Comparison of ENCODE assay signal across 13 cellular contexts in the genomic region with DNA sequence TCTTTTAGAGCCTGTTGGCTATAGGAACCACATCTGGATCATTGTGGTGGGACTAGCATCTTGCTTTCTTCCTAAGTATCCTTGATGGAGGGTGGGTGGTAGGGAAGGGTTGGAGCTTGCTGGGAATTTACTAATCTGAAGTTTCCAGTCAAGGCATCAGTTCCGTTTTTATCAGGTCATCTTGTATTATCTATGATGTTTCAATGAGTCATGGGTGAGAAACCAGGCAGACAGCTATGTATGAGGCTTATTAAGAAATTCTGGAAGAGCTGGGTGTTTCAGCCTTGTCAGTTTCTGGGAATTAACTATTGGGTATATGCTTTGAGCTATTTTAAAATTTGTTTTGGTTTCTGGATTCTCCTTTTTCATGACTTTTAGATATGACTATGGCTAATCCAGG. TPM values are rescaled to one million over a fixed set of nuclear protein-coding genes. Genes with fewer than 3 reads are reported as not detected.
DNase-seq lines count a peak whose midpoint lies in the region; TF ChIP-seq lines count a peak whose summit lies in the region.
"Had no signal": no experiment of that assay in that cellular context is flagged by ENCODE, and none has a peak within 500 bp of the region (broad histone marks: within the 10 kb centered on the region; RNA-seq: fewer than 3 reads in every experiment).

No MANE protein-coding gene starts in this region.

- no peak for DNase-seq in activated T-cell treated with anti-CD3 and anti-CD28 coated beads, Interleukin-2, amount 50 U/mL, for 24 hours
- DNase-seq in activated T-cell treated with anti-CD3 and anti-CD28 coated beads, Interleukin-2, amount 50 U/mL, for 1 hour: no peak
- DNase-seq in PC-9 (peak in 1 of 2 experiments; percentile 81), dermis blood vessel endothelial cell (peak; percentile 19), activated gamma-delta T cell treated with Interleukin-2 at 50 U/mL for 16 hours (no peak), middle frontal gyrus (ENCODE audit: extremely low spot score, low spot score) (no peak), NCI-H2196 treated with DMSO at 0.1 percent for 48 hours (lab: John Stamatoyannopoulos, UW; ENCODE audit: unreplicated experiment) (no peak)
- DNase-seq: AML-193; NCI-H2029; pancreas; stimulated activated CD4-positive, alpha-beta T cell treated with anti-CD3 and anti-CD28 coated beads, Interleukin-1b, Interleukin-23, amount 100 ng/mL, for 48 hours; stomach had no signal

- H3K4me1 ChIP-seq in PC-9 (replicated peaks; ENCODE audit: insufficient read depth): peaks cover 25% of the 10 kb centered on the region
- H3K4me1 ChIP-seq: pancreas, stomach had no signal

- no peaks in the 10 kb centered on the region; the same call in 1 of the 2 replicates for H3K79me2 ChIP-seq in PC-9 (ENCODE audit: low read depth)

- H3K27me3 Mint-ChIP-seq in activated T-cell treated with anti-CD3 and anti-CD28 coated beads, Interleukin-2, amount 50 U/mL, for 24 hours: no peaks in the 10 kb centered on the region

- H3K27ac ChIP-seq in PC-9 (peak overlapping the region; percentile 72), skin epidermis (peak overlapping the region in 11 of 21 experiments; percentile 47 to 74 (median 60))
- H3K27ac ChIP-seq: pancreas, stomach had no signal

- H3K36me3 ChIP-seq in PC-9 (ENCODE audit: low read depth): peaks cover 50% of the 10 kb centered on the region

- peaks cover 5% of the 10 kb centered on the region; the same call in 1 of the 2 replicates for H4K20me1 ChIP-seq in PC-9 (ENCODE audit: insufficient read depth)

- H3K4me1 Mint-ChIP-seq in activated T-cell treated with anti-CD3 and anti-CD28 coated beads, Interleukin-2, amount 50 U/mL, for 24 hours (ENCODE audit: low read depth): peaks cover 24% of the 10 kb centered on the region

- H3K4me3 ChIP-seq in PC-9: no peak overlapping the region
- H3K4me3 ChIP-seq in skin epidermis: no peak overlapping the region
- H3K4me3 ChIP-seq: pancreas, stomach had no signal

- no peaks in the 10 kb centered on the region for H3K27me3 ChIP-seq in PC-9 (ENCODE audit: insufficient read depth, low read depth)
- H3K27me3 ChIP-seq: pancreas, stomach had no signal

- no peaks in the 10 kb centered on the region for H3K9me3 Mint-ChIP-seq in activated T-cell treated with anti-CD3 and anti-CD28 coated beads, Interleukin-2, amount 50 U/mL, for 24 hours

- CTCF ChIA-PET in PC-9 (lab: Charles Lee): no interaction called here

- H2AFZ ChIP-seq in PC-9: no peak overlapping the region

- intact Hi-C loops in PC-9 (cut with micrococcal nuclease; ENCODE audit: unreplicated experiment): no loop called here

- H3F3A ChIP-seq in PC-9 (ENCODE audit: insufficient read depth, low read depth): peaks cover 33% of the 10 kb centered on the region

- peaks cover 88% of the 10 kb centered on the region for H3K36me3 Mint-ChIP-seq in activated T-cell treated with anti-CD3 and anti-CD28 coated beads, Interleukin-2, amount 50 U/mL, for 24 hours (ENCODE audit: low read depth)

- BruUV-seq in PC-9 (replicated peaks; lab: Mats Ljungman, UMichigan): no TSS peak

- H3K27ac Mint-ChIP-seq in activated T-cell treated with anti-CD3 and anti-CD28 coated beads, Interleukin-2, amount 50 U/mL, for 24 hours: peak overlapping the region; percentile 83

- TF ChIP-seq CTCF in PC-9 (conservative IDR thresholded peaks at IDR 0.05): no peak

- H3K9me2 ChIP-seq in PC-9 (ENCODE audit: insufficient read depth): no peaks in the 10 kb centered on the region

- H3K9me3 ChIP-seq in PC-9 (ENCODE audit: insufficient read depth, low read depth): no peaks in the 10 kb centered on the region
- H3K9me3 ChIP-seq: pancreas, stomach had no signal

- no peak overlapping the region for H3K4me3 Mint-ChIP-seq in activated T-cell treated with anti-CD3 and anti-CD28 coated beads, Interleukin-2, amount 50 U/mL, for 24 hours

- H3K4me2 ChIP-seq in PC-9: peak overlapping the region; percentile 42

- POLR2A ChIA-PET in PC-9 (lab: Charles Lee; ENCODE audit: unreplicated experiment): no interaction called here

RNA-seq across cellular contexts. Expression of a gene that starts 11.3 kb away (rescaled TPM):
- total RNA-seq in PC-9 (2021) (38.1 and 44.8 TPM in 2 replicates), dermis blood vessel endothelial cell (23.0 and 27.5 TPM in 2 replicates)

RNA-seq across cellular contexts. Expression of a gene that starts 21.5 kb away (rescaled TPM):
- total RNA-seq in PC-9 (2021): 13.1 and 17.8 TPM in 2 replicates
- 3.3 and 4.3 TPM in 2 replicates for total RNA-seq in dermis blood vessel endothelial cell

RNA-seq across cellular contexts. Expression of a gene that starts 22.0 kb away (rescaled TPM):
- total RNA-seq in PC-9 (2021): 15.8 and 17.9 TPM in 2 replicates
- 3.6 and 3.7 TPM in 2 replicates for total RNA-seq in dermis blood vessel endothelial cell

RNA-seq across cellular contexts. Expression of a gene that starts 24.6 kb away (rescaled TPM):
- 1.6 and 3.0 TPM in 2 replicates for total RNA-seq in PC-9 (2021)
- 2.7 and 4.4 TPM in 2 replicates for total RNA-seq in dermis blood vessel endothelial cell

RNA-seq across cellular contexts. Expression of a gene that starts 27.0 kb away (rescaled TPM):
- total RNA-seq in PC-9 (2021): 1.6 and 1.8 TPM in 2 replicates
- 0.17 and 0.47 TPM in 2 replicates for total RNA-seq in dermis blood vessel endothelial cell
